ENCODE assay signal across 8 cellular contexts in the genomic region with DNA sequence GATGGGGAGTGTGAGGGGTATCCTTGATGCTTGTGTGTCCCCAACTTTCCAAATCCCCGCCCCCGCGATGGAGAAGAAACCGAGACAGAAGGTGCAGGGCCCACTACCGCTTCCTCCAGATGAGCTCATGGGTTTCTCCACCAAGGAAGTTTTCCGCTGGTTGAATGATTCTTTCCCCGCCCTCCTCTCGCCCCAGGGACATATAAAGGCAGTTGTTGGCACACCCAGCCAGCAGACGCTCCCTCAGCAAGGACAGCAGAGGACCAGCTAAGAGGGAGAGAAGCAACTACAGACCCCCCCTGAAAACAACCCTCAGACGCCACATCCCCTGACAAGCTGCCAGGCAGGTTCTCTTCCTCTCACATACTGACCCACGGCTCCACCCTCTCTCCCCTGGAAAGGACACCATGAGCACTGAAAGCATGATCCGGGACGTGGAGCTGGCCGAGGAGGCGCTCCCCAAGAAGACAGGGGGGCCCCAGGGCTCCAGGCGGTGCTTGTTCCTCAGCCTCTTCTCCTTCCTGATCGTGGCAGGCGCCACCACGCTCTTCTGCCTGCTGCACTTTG. TPM values are rescaled to one million over a fixed set of nuclear protein-coding genes. Genes with fewer than 3 reads are reported as not detected.
DNase-seq lines count a peak whose midpoint lies in the region; FAIRE-seq and TF ChIP-seq lines count a peak whose summit lies in the region.

TNF (plus strand) TSS at position 231 of the 567 bp plus-strand sequence; CDS start at position 408, 177 bp downstream.

- peak; percentile 100 for TF ChIP-seq POLR2A in GM12891 (IDR thresholded peaks at IDR 0.05; ENCODE audit: low read depth, low read length)

- peak within 1 kb of the TSS; percentile 65 to 67 for H3K4me3 ChIP-seq in neutrophil (ENCODE audit: low read depth in 1 of 2, low read length in 1 of 2)

- intact Hi-C loops in T-helper 2 cell treated with Interferon-gamma antibody and Interleukin-4, amounts not matched to agents 100 ng/mL and 5 ng/mL, for 36 hours (cut with micrococcal nuclease): loop anchor here (2.0 kb wide), 1 partner anchor 17 kb away; no protein-coding TSS in a partner anchor

- peak within 1 kb of the TSS; percentile 84 for H3K27ac ChIP-seq in neutrophil

- peak; percentile 95 for FAIRE-seq in GM12891 (lab: Jason Lieb, UNC)

- H3K27me3 ChIP-seq in neutrophil: no peaks in the 10 kb centered on the region

- TF ChIP-seq CTCF in neutrophil (IDR thresholded peaks at IDR 0.05): no peak

- H3K36me3 ChIP-seq in neutrophil: peaks cover 14% of the 10 kb centered on the region

- DNase-seq in GM12891 (ENCODE audit: insufficient read length, low spot score) (peak; percentile 66), ureter (ENCODE audit: low spot score) (peak; percentile 65), NCI-H128 (lab: John Stamatoyannopoulos, UW; ENCODE audit: unreplicated experiment) (no peak), KG1 (lab: John Stamatoyannopoulos, UW) (no peak), NCI-H1694 treated with DMSO at 0.1 percent for 48 hours (lab: John Stamatoyannopoulos, UW) (no peak)
- peak; percentile 76 for DNase-seq in central memory CD4-positive, alpha-beta T cell

- H3K9me3 ChIP-seq in neutrophil: no peaks in the 10 kb centered on the region

- peaks cover 38 to 43% of the 10 kb centered on the region in 2 experiments for H3K4me1 ChIP-seq in neutrophil (ENCODE audit: control insufficient read depth in 1 of 2, insufficient read depth in 1 of 2, low read depth in 1 of 2, low read length in 1 of 2)

TF ChIP-seq in GM12891, 5 proteins besides CTCF, POLR2A, EP300 and RAD21:
- TF ChIP-seq POLR2AphosphoS5 (IDR thresholded peaks at IDR 0.05; ENCODE audit: low read depth, low read length) (peak; percentile 100), PAX5 (IDR thresholded peaks at IDR 0.05; ENCODE audit: insufficient read depth, low read length, severe bottlenecking) (no peak), SPI1 (IDR thresholded peaks at IDR 0.05; ENCODE audit: low read depth, low read length) (peak; percentile 63), POU2F2 (IDR thresholded peaks at IDR 0.05; ENCODE audit: low read depth, low read length) (peak; percentile 95), TAF1 (IDR thresholded peaks at IDR 0.05; ENCODE audit: low read depth, low read length) (peak; percentile 92)

RNA-seq across cellular contexts. Expression of gene TNF, which starts in this region (rescaled TPM):
- 36.5 TPM for polyA plus RNA-seq in GM12891 (2012; ENCODE audit: low read depth, missing spikeins)
- total RNA-seq in T-helper 2 cell treated with Interferon-gamma antibody and Interleukin-4, amounts not matched to agents 100 ng/mL and 5 ng/mL, for 36 hours: 45.3 and 45.8 TPM in 2 replicates
- 0.36 TPM for total RNA-seq in ureter

Comparison
In these comparisons a context has a peak if more than half of its experiments do, and no peak if none do; other contexts are left out.
1. RNA of gene TNF (total RNA-seq): 45.3 to 45.8 TPM in T-helper 2 cell treated with Interferon-gamma antibody and Interleukin-4, amounts not matched to agents 100 ng/mL and 5 ng/mL, for 36 hours; 0.36 TPM in ureter (single experiment); every median in the first group is over 10 times any median in the second.
2. Peak in DNase-seq in ureter; RNA of the gene not detected or under 1 TPM.
3. DNase-seq: peak in GM12891 (single experiment) and central memory CD4-positive, alpha-beta T cell (single experiment); none in NCI-H128 (single experiment), KG1 (single experiment) and NCI-H1694 treated with DMSO at 0.1 percent for 48 hours (single experiment).